In genomic region chr9:99762470-99762869, GRCh38 we compare ENCODE assay signal across 12 cellular contexts. TPM values are rescaled to one million over a fixed set of nuclear protein-coding genes. Genes with fewer than 3 reads are reported as not detected.
DNase-seq lines count a peak whose midpoint lies in the region; ATAC-seq and TF ChIP-seq lines count a peak whose summit lies in the region.
"Had no signal": no experiment of that assay in that cellular context is flagged by ENCODE, and none has a peak within 500 bp of the region (broad histone marks: within the 10 kb centered on the region; RNA-seq: fewer than 3 reads in every experiment).

No MANE protein-coding gene starts in this region.

- H3K27me3 ChIP-seq in CD4-positive, alpha-beta T cell (ENCODE audit: control insufficient read depth, insufficient read depth, low read length): no peaks in the 10 kb centered on the region
- no peaks in the 10 kb centered on the region for H3K27me3 ChIP-seq in BE2C
- H3K27me3 ChIP-seq: SJSA1 had no signal

- no peak overlapping the region for H3K27ac Mint-ChIP-seq in naive B cell
- H3K27ac Mint-ChIP-seq in CD4-positive, alpha-beta T cell: no peak overlapping the region
- H3K27ac Mint-ChIP-seq: activated naive CD4-positive, alpha-beta T cell treated with anti-CD3 and anti-CD28 coated beads, Interleukin-2, amount 50 U/mL, for 24 hours had no signal

- H3K36me3 Mint-ChIP-seq in naive B cell: no peaks in the 10 kb centered on the region
- no peaks in the 10 kb centered on the region for H3K36me3 Mint-ChIP-seq in CD4-positive, alpha-beta T cell (ENCODE audit: low read depth)
- H3K36me3 Mint-ChIP-seq: activated naive CD4-positive, alpha-beta T cell treated with anti-CD3 and anti-CD28 coated beads, Interleukin-2, amount 50 U/mL, for 24 hours had no signal

- peak; percentile 98 for ATAC-seq in GM18907 (IDR thresholded peaks at IDR 0.05; ENCODE audit: unreplicated experiment)
- ATAC-seq in GM21576 (IDR thresholded peaks at IDR 0.05; ENCODE audit: unreplicated experiment): peak; percentile 100
- peak; percentile 99 for ATAC-seq in HG03432 (IDR thresholded peaks at IDR 0.05; ENCODE audit: unreplicated experiment)
- peak; percentile 100 for ATAC-seq in naive B cell (ENCODE audit: low read depth in 2 of 2)
- ATAC-seq in CD4-positive, alpha-beta T cell (ENCODE audit: poor library complexity): no peak
- ATAC-seq: left cardiac atrium had no signal

- no peaks in the 10 kb centered on the region for H3K9me3 ChIP-seq in CD4-positive, alpha-beta T cell (ENCODE audit: control insufficient read depth, low read length)
- H3K9me3 ChIP-seq in BE2C: no peaks in the 10 kb centered on the region
- H3K9me3 ChIP-seq: SJSA1 had no signal

- H3K9me3 Mint-ChIP-seq in naive B cell: peaks cover 0 to 2% (median 0%) of the 10 kb centered on the region in 7 donors
- no peaks in the 10 kb centered on the region for H3K9me3 Mint-ChIP-seq in CD4-positive, alpha-beta T cell
- H3K9me3 Mint-ChIP-seq: activated naive CD4-positive, alpha-beta T cell treated with anti-CD3 and anti-CD28 coated beads, Interleukin-2, amount 50 U/mL, for 24 hours had no signal

- H3K4me3 ChIP-seq in BE2C (ENCODE audit: low read depth, low read length): no peak overlapping the region
- H3K4me3 ChIP-seq: SJSA1, skin epidermis had no signal

- POLR2A ChIA-PET in CD4-positive, alpha-beta T cell (lab: Charles Lee): no interaction called here

- H3K4me3 Mint-ChIP-seq in naive B cell: no peak overlapping the region
- H3K4me3 Mint-ChIP-seq in CD4-positive, alpha-beta T cell: no peak overlapping the region
- H3K4me3 Mint-ChIP-seq: activated naive CD4-positive, alpha-beta T cell treated with anti-CD3 and anti-CD28 coated beads, Interleukin-2, amount 50 U/mL, for 24 hours had no signal

- H3K4me1 Mint-ChIP-seq in naive B cell: no peaks in the 10 kb centered on the region
- no peaks in the 10 kb centered on the region for H3K4me1 Mint-ChIP-seq in CD4-positive, alpha-beta T cell (ENCODE audit: low read depth)
- H3K4me1 Mint-ChIP-seq: activated naive CD4-positive, alpha-beta T cell treated with anti-CD3 and anti-CD28 coated beads, Interleukin-2, amount 50 U/mL, for 24 hours had no signal

- no peaks in the 10 kb centered on the region for H3K4me1 ChIP-seq in BE2C
- H3K4me1 ChIP-seq: SJSA1 had no signal

- CTCF ChIA-PET in CD4-positive, alpha-beta T cell (lab: Charles Lee): no interaction called here

- no peak for TF ChIP-seq CTCF in CD4-positive, alpha-beta T cell (IDR thresholded peaks at IDR 0.05)
- no peak for TF ChIP-seq CTCF in BE2C (IDR thresholded peaks at IDR 0.05; ENCODE audit: low read depth, low read length)

- no peaks in the 10 kb centered on the region for H3K27me3 Mint-ChIP-seq in naive B cell
- peaks cover 4% of the 10 kb centered on the region for H3K27me3 Mint-ChIP-seq in CD4-positive, alpha-beta T cell
- H3K27me3 Mint-ChIP-seq: activated naive CD4-positive, alpha-beta T cell treated with anti-CD3 and anti-CD28 coated beads, Interleukin-2, amount 50 U/mL, for 24 hours had no signal

- intact Hi-C loops in CD4-positive, alpha-beta T cell (cut with DNase I, micrococcal nuclease): no loop called here

- peak; percentile 55 for DNase-seq in naive B cell
- DNase-seq in CD4-positive, alpha-beta T cell: no peak
- no peak for DNase-seq in 8988T
- DNase-seq in BE2C: no peak
- DNase-seq: left cardiac atrium, NCI-H1417 treated with DMSO at 0.1 percent for 48 hours had no signal

- H3K36me3 ChIP-seq in BE2C: no peaks in the 10 kb centered on the region
- H3K36me3 ChIP-seq: SJSA1 had no signal

- H3K27ac ChIP-seq in CD4-positive, alpha-beta T cell (ENCODE audit: low read depth, low read length): no peak overlapping the region
- H3K27ac ChIP-seq: SJSA1, skin epidermis had no signal

RNA-seq across cellular contexts. Expression of gene NR4A3, which starts 59.2 kb away (rescaled TPM):
- 1 to 10 TPM; 1.3 to 5.2 (median 2.5) TPM for polyA plus RNA-seq in naive B cell (ENCODE audit: low read depth in 6 of 6)
- total RNA-seq in CD4-positive, alpha-beta T cell: 10 to 100 TPM; 42.4 to 44.6 TPM
- 0.11 TPM for polyA plus RNA-seq in BE2C (2012; ENCODE audit: insufficient read depth, insufficient read length, low read depth)
